ENCODE assay signal across 21 cellular contexts in genomic region chr18:36934884-36935283, GRCh38.
A peak's percentile ranks its signal among the peaks of the same experiment; 100 is the strongest.
DNase-seq lines count a peak whose midpoint lies in the region; TF ChIP-seq lines count a peak whose summit lies in the region.
"Had no signal": no experiment of that assay in that cellular context is flagged by ENCODE, and none has a peak within 500 bp of the region (broad histone marks: within the 10 kb centered on the region; RNA-seq: fewer than 3 reads in every experiment).

No MANE protein-coding gene starts in this region.

- no peak overlapping the region for H3K27ac Mint-ChIP-seq in activated T-helper 2 cell treated with anti-CD3 and anti-CD28 coated beads, Interferon-gamma antibody, Interleukin-2, Interleukin-4, amounts not matched to agents 10 μg/mL and 5 μg/mL and 100 μg/mL, durations not matched to agents 14 hours and 24 hours and 36 hours
- H3K27ac Mint-ChIP-seq: activated CD4-positive, alpha-beta T cell treated with anti-CD3 and anti-CD28 coated beads, Interleukin-2, amount 10 ng/mL, durations not matched to agents 24 days and 14 days; activated naive CD8-positive, alpha-beta T cell treated with anti-CD3 and anti-CD28 coated beads, Interleukin-2, amount 10 ng/mL, durations not matched to agents 7 days and 5 days; dendritic cell treated with granulocyte-macrophage colony-stimulating factor and Interleukin-4, amounts not matched to agents 40 ng/mL and 50 ng/mL, for 4 days; natural killer cell treated with Interleukin-12 subunit alpha and Interleukin-12 subunit beta and Interleukin-15 and Interleukin-18, amount 100 ng/mL, for 72 hours had no signal

- H3K4me1 ChIP-seq in Karpas-422 (ENCODE audit: low read length) = no peaks in the 10 kb centered on the region
- H3K4me1 ChIP-seq: BLaER1 treated with 17β-estradiol and CSF1 and Interleukin-3, amounts not matched to agents 10 nM and 100 nM; esophagus muscularis mucosa; lower lobe of right lung; right lobe of liver; SJSA1 had no signal

- no peaks in the 10 kb centered on the region for H4K20me1 ChIP-seq in Karpas-422 (ENCODE audit: insufficient read depth, low read depth, low read length)
- H4K20me1 ChIP-seq: BLaER1 treated with 17β-estradiol and CSF1 and Interleukin-3, amounts not matched to agents 10 nM and 100 nM had no signal

- intact Hi-C loops in activated T-helper 2 cell treated with anti-CD3 and anti-CD28 coated beads, Interferon-gamma antibody, Interleukin-2, Interleukin-4, amounts not matched to agents 10 μg/mL and 5 μg/mL and 100 μg/mL, durations not matched to agents 14 hours and 24 hours and 36 hours (cut with micrococcal nuclease) = no loop called here

- H3K27me3 Mint-ChIP-seq in activated T-helper 2 cell treated with anti-CD3 and anti-CD28 coated beads, Interferon-gamma antibody, Interleukin-2, Interleukin-4, amounts not matched to agents 10 μg/mL and 5 μg/mL and 100 μg/mL, durations not matched to agents 14 hours and 24 hours and 36 hours (ENCODE audit: low read depth) = no peaks in the 10 kb centered on the region
- H3K27me3 Mint-ChIP-seq: activated CD4-positive, alpha-beta T cell treated with anti-CD3 and anti-CD28 coated beads, Interleukin-2, amount 10 ng/mL, durations not matched to agents 24 days and 14 days; activated naive CD8-positive, alpha-beta T cell treated with anti-CD3 and anti-CD28 coated beads, Interleukin-2, amount 10 ng/mL, durations not matched to agents 7 days and 5 days; dendritic cell treated with granulocyte-macrophage colony-stimulating factor and Interleukin-4, amounts not matched to agents 40 ng/mL and 50 ng/mL, for 4 days; natural killer cell treated with Interleukin-12 subunit alpha and Interleukin-12 subunit beta and Interleukin-15 and Interleukin-18, amount 100 ng/mL, for 72 hours had no signal

- H3K4me1 Mint-ChIP-seq in activated T-helper 2 cell treated with anti-CD3 and anti-CD28 coated beads, Interferon-gamma antibody, Interleukin-2, Interleukin-4, amounts not matched to agents 10 μg/mL and 5 μg/mL and 100 μg/mL, durations not matched to agents 14 hours and 24 hours and 36 hours (ENCODE audit: low read depth) = no peaks in the 10 kb centered on the region
- H3K4me1 Mint-ChIP-seq: activated CD4-positive, alpha-beta T cell treated with anti-CD3 and anti-CD28 coated beads, Interleukin-2, amount 10 ng/mL, durations not matched to agents 24 days and 14 days; activated naive CD8-positive, alpha-beta T cell treated with anti-CD3 and anti-CD28 coated beads, Interleukin-2, amount 10 ng/mL, durations not matched to agents 7 days and 5 days had no signal

- no peak overlapping the region for H3K4me3 Mint-ChIP-seq in activated T-helper 2 cell treated with anti-CD3 and anti-CD28 coated beads, Interferon-gamma antibody, Interleukin-2, Interleukin-4, amounts not matched to agents 10 μg/mL and 5 μg/mL and 100 μg/mL, durations not matched to agents 14 hours and 24 hours and 36 hours (ENCODE audit: low read depth)
- H3K4me3 Mint-ChIP-seq: activated CD4-positive, alpha-beta T cell treated with anti-CD3 and anti-CD28 coated beads, Interleukin-2, amount 10 ng/mL, durations not matched to agents 24 days and 14 days; activated naive CD8-positive, alpha-beta T cell treated with anti-CD3 and anti-CD28 coated beads, Interleukin-2, amount 10 ng/mL, durations not matched to agents 7 days and 5 days; dendritic cell treated with granulocyte-macrophage colony-stimulating factor and Interleukin-4, amounts not matched to agents 40 ng/mL and 50 ng/mL, for 4 days; natural killer cell treated with Interleukin-12 subunit alpha and Interleukin-12 subunit beta and Interleukin-15 and Interleukin-18, amount 100 ng/mL, for 72 hours had no signal

- no peak for TF ChIP-seq CTCF in AG10803 (conservative IDR thresholded peaks at IDR 0.05; ENCODE audit: low read length)

- no peaks in the 10 kb centered on the region for H3K27me3 ChIP-seq in Karpas-422 (ENCODE audit: low read length)
- H3K27me3 ChIP-seq: BLaER1 treated with 17β-estradiol and CSF1 and Interleukin-3, amounts not matched to agents 10 nM and 100 nM; esophagus muscularis mucosa; right lobe of liver; SJSA1; tibial artery had no signal

- H3K36me3 Mint-ChIP-seq in activated T-helper 2 cell treated with anti-CD3 and anti-CD28 coated beads, Interferon-gamma antibody, Interleukin-2, Interleukin-4, amounts not matched to agents 10 μg/mL and 5 μg/mL and 100 μg/mL, durations not matched to agents 14 hours and 24 hours and 36 hours (ENCODE audit: low read depth) = no peaks in the 10 kb centered on the region

- no peak overlapping the region for H2AFZ ChIP-seq in Karpas-422 (ENCODE audit: low read length)

- H3K36me3 ChIP-seq in Karpas-422 (ENCODE audit: insufficient read depth, low read length) = no peaks in the 10 kb centered on the region
- H3K36me3 ChIP-seq: lower lobe of right lung, right lobe of liver, SJSA1 had no signal

- DNase-seq in AG10803 (ENCODE audit: low read depth) (peak; percentile 70), Karpas-422 (peak; percentile 15), dedifferentiated amniotic fluid mesenchymal stem cell (ENCODE audit: extremely low spot score) (peak; percentile 16), myocyte (ENCODE audit: low read depth) (peak; percentile 34), NCI-H524 (lab: John Stamatoyannopoulos, UW) (no peak), NCI-H1436 (lab: John Stamatoyannopoulos, UW) (no peak), LoVo (ENCODE audit: low spot score) (no peak)
- no peak for DNase-seq in activated T-helper 2 cell treated with anti-CD3 and anti-CD28 coated beads, Interferon-gamma antibody, Interleukin-2, Interleukin-4, amounts not matched to agents 10 μg/mL and 5 μg/mL and 100 μg/mL, durations not matched to agents 14 hours and 24 hours and 36 hours (ENCODE audit: low spot score)
- DNase-seq: activated CD4-positive, alpha-beta T cell treated with anti-CD3 and anti-CD28 coated beads, Interleukin-2, amount 10 ng/mL, durations not matched to agents 24 days and 14 days; activated naive CD8-positive, alpha-beta T cell treated with anti-CD3 and anti-CD28 coated beads, Interleukin-2, amount 10 ng/mL, durations not matched to agents 7 days and 5 days; lower lobe of right lung; NCI-H1105 treated with DMSO at 0.1 percent for 48 hours; right lobe of liver; stimulated activated CD4-positive, alpha-beta T cell treated with anti-CD3 and anti-CD28 coated beads, Interleukin-4, amount 100 ng/mL, for 24 hours; T1000; tibial artery had no signal

- no peaks in the 10 kb centered on the region for H3K79me2 ChIP-seq in Karpas-422 (ENCODE audit: low read length)

- H3K27ac ChIP-seq in Karpas-422 (ENCODE audit: low read length) = no peak overlapping the region
- H3K27ac ChIP-seq: BLaER1 treated with 17β-estradiol and CSF1 and Interleukin-3, amounts not matched to agents 10 nM and 100 nM; esophagus muscularis mucosa; lower lobe of right lung; right lobe of liver; SJSA1; tibial artery had no signal

- H3K4me2 ChIP-seq in Karpas-422 (ENCODE audit: low read depth, low read length, poor library complexity, severe bottlenecking) = no peak overlapping the region
- H3K4me2 ChIP-seq: BLaER1 treated with 17β-estradiol and CSF1 and Interleukin-3, amounts not matched to agents 10 nM and 100 nM had no signal

- peaks cover 10% of the 10 kb centered on the region for H3K9me3 Mint-ChIP-seq in activated T-helper 2 cell treated with anti-CD3 and anti-CD28 coated beads, Interferon-gamma antibody, Interleukin-2, Interleukin-4, amounts not matched to agents 10 μg/mL and 5 μg/mL and 100 μg/mL, durations not matched to agents 14 hours and 24 hours and 36 hours

- no peak overlapping the region for H3K9ac ChIP-seq in Karpas-422 (ENCODE audit: low read length)
- H3K9ac ChIP-seq: BLaER1 treated with 17β-estradiol and CSF1 and Interleukin-3, amounts not matched to agents 10 nM and 100 nM had no signal

- no peaks in the 10 kb centered on the region for H3K9me2 ChIP-seq in Karpas-422 (replicated peaks; ENCODE audit: insufficient read depth, low read length)

- no peaks in the 10 kb centered on the region for H3K9me3 ChIP-seq in Karpas-422 (ENCODE audit: low read length)
- H3K9me3 ChIP-seq: SJSA1 had no signal

- H3K4me3 ChIP-seq in AG10803 (ENCODE audit: low read length) (no peak overlapping the region), Karpas-422 (ENCODE audit: low read length) (no peak overlapping the region)
- H3K4me3 ChIP-seq: BLaER1 treated with 17β-estradiol and CSF1 and Interleukin-3, amounts not matched to agents 10 nM and 100 nM; esophagus muscularis mucosa; lower lobe of right lung; right lobe of liver; SJSA1; tibial artery had no signal

Comparison
In these comparisons a context has a peak if more than half of its experiments do, and no peak if none do; other contexts are left out.
1. DNase-seq: peak in AG10803 (single experiment), Karpas-422 (single experiment), dedifferentiated amniotic fluid mesenchymal stem cell (single experiment) and myocyte (single experiment); none in activated T-helper 2 cell treated with anti-CD3 and anti-CD28 coated beads, Interferon-gamma antibody, Interleukin-2, Interleukin-4, amounts not matched to agents 10 μg/mL and 5 μg/mL and 100 μg/mL, durations not matched to agents 14 hours and 24 hours and 36 hours (single experiment), NCI-H524 (0 of 2), NCI-H1436 (single experiment) and LoVo (single experiment).